Comparison of ENCODE assay signal across 1 cellular context in the genomic region with DNA sequence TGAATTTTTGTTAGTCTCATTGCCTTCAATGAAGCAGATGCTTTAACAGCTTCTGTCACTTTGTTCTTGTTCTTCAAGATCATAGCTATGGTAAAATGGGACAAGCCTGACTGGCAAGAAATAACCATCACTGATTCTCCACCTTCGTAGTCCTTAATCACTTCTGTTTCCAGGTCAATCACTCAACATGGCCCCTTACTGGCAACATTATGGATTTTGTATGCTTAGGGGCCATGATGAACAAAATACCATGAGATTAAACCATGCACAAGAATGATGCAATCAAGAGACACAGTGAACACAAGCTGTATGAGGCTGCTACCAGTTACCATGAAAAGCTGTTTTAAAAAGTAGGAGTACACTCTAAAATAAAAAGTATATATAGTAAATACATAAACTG.
TF ChIP-seq lines count a peak whose summit lies in the region.

No MANE protein-coding gene starts in this region.

TF ChIP-seq in HEK293, 187 proteins besides CTCF, POLR2A, EP300 and RAD21:
- TF ChIP-seq, protein P1, sequence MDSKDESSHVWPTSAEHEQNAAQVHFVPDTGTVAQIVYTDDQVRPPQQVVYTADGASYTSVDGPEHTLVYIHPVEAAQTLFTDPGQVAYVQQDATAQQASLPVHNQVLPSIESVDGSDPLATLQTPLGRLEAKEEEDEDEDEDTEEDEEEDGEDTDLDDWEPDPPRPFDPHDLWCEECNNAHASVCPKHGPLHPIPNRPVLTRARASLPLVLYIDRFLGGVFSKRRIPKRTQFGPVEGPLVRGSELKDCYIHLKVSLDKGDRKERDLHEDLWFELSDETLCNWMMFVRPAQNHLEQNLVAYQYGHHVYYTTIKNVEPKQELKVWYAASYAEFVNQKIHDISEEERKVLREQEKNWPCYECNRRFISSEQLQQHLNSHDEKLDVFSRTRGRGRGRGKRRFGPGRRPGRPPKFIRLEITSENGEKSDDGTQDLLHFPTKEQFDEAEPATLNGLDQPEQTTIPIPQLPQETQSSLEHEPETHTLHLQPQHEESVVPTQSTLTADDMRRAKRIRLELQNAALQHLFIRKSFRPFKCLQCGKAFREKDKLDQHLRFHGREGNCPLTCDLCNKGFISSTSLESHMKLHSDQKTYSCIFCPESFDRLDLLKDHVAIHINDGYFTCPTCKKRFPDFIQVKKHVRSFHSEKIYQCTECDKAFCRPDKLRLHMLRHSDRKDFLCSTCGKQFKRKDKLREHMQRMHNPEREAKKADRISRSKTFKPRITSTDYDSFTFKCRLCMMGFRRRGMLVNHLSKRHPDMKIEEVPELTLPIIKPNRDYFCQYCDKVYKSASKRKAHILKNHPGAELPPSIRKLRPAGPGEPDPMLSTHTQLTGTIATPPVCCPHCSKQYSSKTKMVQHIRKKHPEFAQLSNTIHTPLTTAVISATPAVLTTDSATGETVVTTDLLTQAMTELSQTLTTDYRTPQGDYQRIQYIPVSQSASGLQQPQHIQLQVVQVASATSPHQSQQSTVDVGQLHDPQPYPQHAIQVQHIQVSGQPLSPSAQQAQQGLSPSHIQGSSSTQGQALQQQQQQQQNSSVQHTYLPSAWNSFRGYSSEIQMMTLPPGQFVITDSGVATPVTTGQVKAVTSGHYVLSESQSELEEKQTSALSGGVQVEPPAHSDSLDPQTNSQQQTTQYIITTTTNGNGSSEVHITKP (tag by site-specific recombination; IDR thresholded peaks at IDR 0.05), result no peak
- TF ChIP-seq GLI4 (tag by site-specific recombination; IDR thresholded peaks at IDR 0.05), result no peak
- TF ChIP-seq YY2 (tag by site-specific recombination; IDR thresholded peaks at IDR 0.05), result 0 out of 2 replicates have a peak, but pooled peaks have one; percentile 21
- TF ChIP-seq ZBTB48 (tag by site-specific recombination; IDR thresholded peaks at IDR 0.05), result peak; percentile 78; the same call in 1 of the 2 replicates
